Comparison of ENCODE assay signal across 13 cellular contexts in the genomic region with DNA sequence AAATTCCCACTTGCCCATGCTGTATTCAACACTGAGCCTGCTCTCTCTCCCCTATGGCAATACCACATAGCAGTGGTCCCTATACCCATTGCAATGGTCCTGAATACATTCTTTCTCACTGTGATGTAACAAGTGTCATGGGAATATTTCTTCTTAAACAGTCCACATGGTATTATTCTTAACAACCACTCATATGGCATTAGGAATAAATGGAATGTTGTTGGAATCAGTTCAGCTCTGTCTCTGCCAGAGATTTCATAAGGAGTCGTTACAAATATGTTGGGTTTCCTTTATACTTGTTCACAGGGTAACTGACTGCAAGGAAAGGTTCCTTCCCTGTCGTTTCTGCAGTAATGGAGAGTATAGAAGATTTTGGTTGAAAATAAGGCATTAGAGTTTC.
A peak's percentile ranks its signal among the peaks of the same experiment; 100 is the strongest.
DNase-seq lines count a peak whose midpoint lies in the region; ATAC-seq, FAIRE-seq and TF ChIP-seq lines count a peak whose summit lies in the region.
"Had no signal": no experiment of that assay in that cellular context is flagged by ENCODE, and none has a peak within 500 bp of the region (broad histone marks: within the 10 kb centered on the region; RNA-seq: fewer than 3 reads in every experiment).

No MANE protein-coding gene starts in this region.

- no peak for TF ChIP-seq CTCF in AG04450 (IDR thresholded peaks at IDR 0.05; ENCODE audit: low read depth, low read length)
- TF ChIP-seq CTCF in fibroblast of the aortic adventitia (IDR thresholded peaks at IDR 0.05; ENCODE audit: insufficient read depth, low read length) = no peak
- TF ChIP-seq CTCF in omental fat pad (IDR thresholded peaks at IDR 0.05) = no peak
- TF ChIP-seq CTCF in D721Med (IDR thresholded peaks at IDR 0.05; ENCODE audit: insufficient read depth, missing control alignments) = no peak

- FAIRE-seq in GM19239 (lab: Jason Lieb, UNC) (no peak), D721Med (lab: Jason Lieb, UNC) (no peak)

- peak overlapping the region; percentile 71 for H3K27ac ChIP-seq in AG04450 (ENCODE audit: low read depth, low read length)

- no peaks in the 10 kb centered on the region for H3K9me3 ChIP-seq in AG04450 (ENCODE audit: control insufficient read depth, insufficient read depth, low read length)

- CTCF ChIA-PET in AG04450 (lab: Charles Lee) = interaction anchor here (1.2 to 1.5 kb wide), 4 partner anchors 9 to 187 kb away, joined by 4 to 9 read pairs (median 4); no protein-coding TSS in a partner anchor

- H3K27me3 ChIP-seq in AG04450 (ENCODE audit: control insufficient read depth, insufficient read depth, low read length) = no peaks in the 10 kb centered on the region

- POLR2A ChIA-PET in AG04450 (lab: Yijun Ruan, JAX) = no interaction called here

- peak; percentile 65 for DNase-seq in AG04450 (ENCODE audit: low read depth, low spot score)
- DNase-seq in RPMI7951 (ENCODE audit: low read depth) = peak; percentile 21
- DNase-seq in fibroblast of the aortic adventitia (ENCODE audit: low read depth) = peak; percentile 98
- no peak for DNase-seq in omental fat pad (ENCODE audit: low spot score)
- DNase-seq in GM19239 (ENCODE audit: insufficient read length, low spot score) = no peak
- DNase-seq in effector CD4-positive, alpha-beta T cell = no peak
- DNase-seq in D721Med (ENCODE audit: insufficient read length, low spot score) = no peak
- DNase-seq: ACHN; activated naive CD4-positive, alpha-beta T cell; immature natural killer cell; KG1; NCI-H1694 had no signal

- ATAC-seq in omental fat pad (ENCODE audit: low FRiP score) = peak; percentile 68
- no peak for ATAC-seq in GM21526 (IDR thresholded peaks at IDR 0.05; ENCODE audit: low FRiP score, unreplicated experiment)

- H3K4me3 ChIP-seq in AG04450 (ENCODE audit: low read depth, low read length) = no peak overlapping the region
- H3K4me3 ChIP-seq in fibroblast of the aortic adventitia (ENCODE audit: low read depth, low read length) = no peak overlapping the region

Comparison
In these comparisons a context has a peak if more than half of its experiments do, and no peak if none do; other contexts are left out.
1. DNase-seq: peak in AG04450 (single experiment), RPMI7951 (single experiment) and fibroblast of the aortic adventitia (single experiment); none in omental fat pad (single experiment), GM19239 (single experiment), effector CD4-positive, alpha-beta T cell (single experiment) and D721Med (single experiment).